19 cellular contexts compared by ENCODE assay signal in the genomic region with DNA sequence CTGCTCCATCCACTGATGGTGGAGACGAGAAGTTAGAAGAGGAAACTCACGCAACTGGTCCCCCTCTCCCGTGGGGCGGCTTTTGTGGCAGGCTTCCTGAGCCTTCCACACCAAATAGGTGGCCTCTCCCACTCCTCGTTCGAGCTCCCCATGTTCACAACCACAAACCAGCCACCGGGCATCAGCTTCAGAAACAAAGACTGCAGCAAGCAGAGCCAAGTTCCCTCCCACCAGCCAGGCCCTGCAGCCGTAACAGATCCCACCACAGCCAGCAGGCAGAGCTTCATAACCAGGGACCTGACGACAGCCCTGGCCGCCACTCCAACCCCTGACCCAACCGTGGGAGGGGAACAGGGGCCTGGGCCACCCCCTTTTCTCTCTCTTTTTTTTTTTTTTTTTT.
DNase-seq lines count a peak whose midpoint lies in the region; ATAC-seq lines count a peak whose summit lies in the region.
"Had no signal": no experiment of that assay in that cellular context is flagged by ENCODE, and none has a peak within 500 bp of the region (broad histone marks: within the 10 kb centered on the region; RNA-seq: fewer than 3 reads in every experiment).

No MANE protein-coding gene starts in this region.

- DNase-seq in activated CD4-positive, alpha-beta T cell treated with anti-CD3 and anti-CD28 coated beads for 36 hours = no peak
- DNase-seq in activated CD4-positive, alpha-beta T cell treated with anti-CD3 and anti-CD28 coated beads, Interleukin-2, amount 10 ng/mL, durations not matched to agents 24 days and 14 days = no peak
- DNase-seq in SJCRH30 = peak; percentile 61 to 72
- peak; percentile 72 for DNase-seq in left ventricle myocardium superior
- no peak for DNase-seq in sciatic nerve (ENCODE audit: low spot score)
- DNase-seq in NCI-H2227 treated with DMSO at 0.1 percent for 48 hours (lab: John Stamatoyannopoulos, UW) = no peak
- DNase-seq in EL = no peak
- DNase-seq: cerebellar nuclear complex; DND-41; Kasumi-1; NCI-H2171 treated with DMSO at 0.1 percent for 48 hours; NCI-H774; stimulated activated naive CD4-positive, alpha-beta T cell had no signal

- H3K4me1 ChIP-seq in SJCRH30 = peaks cover 33% of the 10 kb centered on the region
- H3K4me1 ChIP-seq: pancreas had no signal

- peaks cover 38% of the 10 kb centered on the region for H3K4me1 Mint-ChIP-seq in activated CD4-positive, alpha-beta T cell treated with anti-CD3 and anti-CD28 coated beads for 36 hours
- peaks cover 16% of the 10 kb centered on the region for H3K4me1 Mint-ChIP-seq in activated CD4-positive, alpha-beta T cell treated with anti-CD3 and anti-CD28 coated beads, Interleukin-2, amount 10 ng/mL, durations not matched to agents 24 days and 14 days

- CTCF ChIA-PET in activated CD4-positive, alpha-beta T cell treated with anti-CD3 and anti-CD28 coated beads for 36 hours (lab: Charles Lee) = interaction anchor here (0.7 to 2.5 kb wide), 4 partner anchors 9 to 180 kb away, joined by 3 to 6 read pairs (median 4); no protein-coding TSS in a partner anchor

- H3K27ac ChIP-seq in SJCRH30 = no peak overlapping the region
- H3K27ac ChIP-seq: C4-2B, pancreas had no signal

- H3K4me3 ChIP-seq in SJCRH30 = no peak overlapping the region
- H3K4me3 ChIP-seq: pancreas had no signal

- no peaks in the 10 kb centered on the region for H3K9me3 Mint-ChIP-seq in activated CD4-positive, alpha-beta T cell treated with anti-CD3 and anti-CD28 coated beads for 36 hours (ENCODE audit: low read depth)
- no peaks in the 10 kb centered on the region for H3K9me3 Mint-ChIP-seq in activated CD4-positive, alpha-beta T cell treated with anti-CD3 and anti-CD28 coated beads, Interleukin-2, amount 10 ng/mL, durations not matched to agents 24 days and 14 days
- H3K9me3 Mint-ChIP-seq: activated T-helper 1 cell treated with anti-CD3 and anti-CD28 coated beads, Interleukin-12 subunit alpha, Interleukin-12 subunit beta, Interleukin-2, Interleukin-4 antibody, amounts not matched to agents 30 ng/mL and 10 ng/mL and 1 ng/mL, durations not matched to agents 14 hours and 24 hours and 36 hours; type B pancreatic cell had no signal

- peak overlapping the region; percentile 21 for H3K4me3 Mint-ChIP-seq in activated CD4-positive, alpha-beta T cell treated with anti-CD3 and anti-CD28 coated beads for 36 hours
- no peak overlapping the region for H3K4me3 Mint-ChIP-seq in activated CD4-positive, alpha-beta T cell treated with anti-CD3 and anti-CD28 coated beads, Interleukin-2, amount 10 ng/mL, durations not matched to agents 24 days and 14 days
- H3K4me3 Mint-ChIP-seq: activated T-helper 1 cell treated with anti-CD3 and anti-CD28 coated beads, Interleukin-12 subunit alpha, Interleukin-12 subunit beta, Interleukin-2, Interleukin-4 antibody, amounts not matched to agents 30 ng/mL and 10 ng/mL and 1 ng/mL, durations not matched to agents 14 hours and 24 hours and 36 hours; type B pancreatic cell had no signal

- H3K9me3 ChIP-seq in SJCRH30 (replicated peaks) = no peaks in the 10 kb centered on the region
- H3K9me3 ChIP-seq: pancreas had no signal

- no peak overlapping the region for H3K27ac Mint-ChIP-seq in activated CD4-positive, alpha-beta T cell treated with anti-CD3 and anti-CD28 coated beads for 36 hours
- no peak overlapping the region for H3K27ac Mint-ChIP-seq in activated CD4-positive, alpha-beta T cell treated with anti-CD3 and anti-CD28 coated beads, Interleukin-2, amount 10 ng/mL, durations not matched to agents 24 days and 14 days
- H3K27ac Mint-ChIP-seq: activated T-helper 1 cell treated with anti-CD3 and anti-CD28 coated beads, Interleukin-12 subunit alpha, Interleukin-12 subunit beta, Interleukin-2, Interleukin-4 antibody, amounts not matched to agents 30 ng/mL and 10 ng/mL and 1 ng/mL, durations not matched to agents 14 hours and 24 hours and 36 hours; type B pancreatic cell had no signal

- peaks cover 38% of the 10 kb centered on the region for H3K27me3 Mint-ChIP-seq in activated CD4-positive, alpha-beta T cell treated with anti-CD3 and anti-CD28 coated beads for 36 hours
- peaks cover 62% of the 10 kb centered on the region for H3K27me3 Mint-ChIP-seq in activated CD4-positive, alpha-beta T cell treated with anti-CD3 and anti-CD28 coated beads, Interleukin-2, amount 10 ng/mL, durations not matched to agents 24 days and 14 days

- POLR2A ChIA-PET in activated CD4-positive, alpha-beta T cell treated with anti-CD3 and anti-CD28 coated beads for 36 hours (lab: Charles Lee) = no interaction called here

- H3K27me3 ChIP-seq in SJCRH30 = no peaks in the 10 kb centered on the region

- no peaks in the 10 kb centered on the region for H3K36me3 Mint-ChIP-seq in activated CD4-positive, alpha-beta T cell treated with anti-CD3 and anti-CD28 coated beads for 36 hours (ENCODE audit: low read depth)
- H3K36me3 Mint-ChIP-seq in activated CD4-positive, alpha-beta T cell treated with anti-CD3 and anti-CD28 coated beads, Interleukin-2, amount 10 ng/mL, durations not matched to agents 24 days and 14 days (ENCODE audit: low read depth) = no peaks in the 10 kb centered on the region
- H3K36me3 Mint-ChIP-seq: type B pancreatic cell had no signal

- intact Hi-C loops in activated CD4-positive, alpha-beta T cell treated with anti-CD3 and anti-CD28 coated beads for 36 hours (cut with DNase I, micrococcal nuclease) = no loop called here
- intact Hi-C loops in activated CD4-positive, alpha-beta T cell treated with anti-CD3 and anti-CD28 coated beads, Interleukin-2, amount 10 ng/mL, durations not matched to agents 24 days and 14 days (cut with micrococcal nuclease) = no loop called here
- intact Hi-C loops in left ventricle myocardium superior (cut with micrococcal nuclease) = no loop called here
- intact Hi-C loops in sciatic nerve (cut with DNase I) = no loop called here

- ATAC-seq in activated CD4-positive, alpha-beta T cell treated with anti-CD3 and anti-CD28 coated beads for 36 hours = no peak
- ATAC-seq in left ventricle myocardium superior (peak; percentile 77), sciatic nerve (peak; percentile 36)
- ATAC-seq in activated CD4-positive, CD25-positive, alpha-beta regulatory T cell treated with anti-CD3 and anti-CD28 coated beads, Interleukin-2, amount 50 U/mL, for 24 hours = no peak
- ATAC-seq: HCT116 had no signal

- no peaks in the 10 kb centered on the region for H3K36me3 ChIP-seq in SJCRH30
- H3K36me3 ChIP-seq: pancreas had no signal

Comparison
In these comparisons a context has a peak if more than half of its experiments do, and no peak if none do; other contexts are left out.
1. ATAC-seq: peak in left ventricle myocardium superior (single experiment) and sciatic nerve (single experiment); none in activated CD4-positive, alpha-beta T cell treated with anti-CD3 and anti-CD28 coated beads for 36 hours (single experiment) and activated CD4-positive, CD25-positive, alpha-beta regulatory T cell treated with anti-CD3 and anti-CD28 coated beads, Interleukin-2, amount 50 U/mL, for 24 hours (0 of 2).
2. DNase-seq: peak in SJCRH30 (2 of 2) and left ventricle myocardium superior (single experiment); none in activated CD4-positive, alpha-beta T cell treated with anti-CD3 and anti-CD28 coated beads for 36 hours (single experiment), activated CD4-positive, alpha-beta T cell treated with anti-CD3 and anti-CD28 coated beads, Interleukin-2, amount 10 ng/mL, durations not matched to agents 24 days and 14 days (single experiment), sciatic nerve (single experiment), NCI-H2227 treated with DMSO at 0.1 percent for 48 hours (single experiment) and EL (single experiment).